ENCODE assay signal across 28 cellular contexts in the genomic region with DNA sequence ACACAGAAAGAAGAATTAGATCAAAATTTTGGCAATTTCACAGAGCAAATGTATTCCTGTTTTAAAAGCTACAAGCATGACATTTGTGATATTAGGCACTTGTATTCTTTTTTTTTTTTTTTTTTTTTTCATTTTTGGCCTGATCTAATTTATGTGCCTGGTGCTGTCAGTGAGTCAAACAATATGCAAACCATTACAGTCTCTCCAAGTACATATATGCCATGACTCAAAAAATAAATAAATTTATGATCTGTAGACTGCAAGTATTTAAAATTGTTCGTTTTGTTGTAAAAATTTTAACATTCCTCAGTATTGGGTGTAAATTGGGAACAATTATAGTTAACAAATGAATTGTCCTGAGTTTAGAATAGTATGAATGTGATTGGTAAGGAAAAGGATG. TPM values are rescaled to one million over a fixed set of nuclear protein-coding genes. Genes with fewer than 3 reads are reported as not detected.
"Had no signal": no experiment of that assay in that cellular context is flagged by ENCODE, and none has a peak within 500 bp of the region (broad histone marks: within the 10 kb centered on the region; RNA-seq: fewer than 3 reads in every experiment).

No MANE protein-coding gene starts in this region.

- H3K36me3 ChIP-seq: stomach, suprapubic skin, thoracic aorta, thyroid gland, tibial artery, tibial nerve, transverse colon, upper lobe of left lung, upper lobe of right lung, uterus, vagina had no signal

- H3K4me1 ChIP-seq: stomach, suprapubic skin, testis, thyroid gland, tibial artery, tibial nerve, transverse colon, upper lobe of left lung, upper lobe of right lung, uterus, vagina had no signal

- DNase-seq: stimulated activated CD4-positive, alpha-beta T cell treated with anti-CD3 and anti-CD28 coated beads, Interleukin-2, amount 100 ng/mL, for 48 hours; stimulated activated CD4-positive, alpha-beta T cell treated with anti-CD3 and anti-CD28 coated beads, Interleukin-4, amount 100 ng/mL, for 1 hour; stimulated activated CD4-positive, alpha-beta T cell treated with anti-CD3 and anti-CD28 coated beads, Interleukin-4, amount 100 ng/mL, for 24 hours; stimulated activated CD4-positive, alpha-beta T cell treated with anti-CD3 and anti-CD28 coated beads, Interleukin-4, amount 100 ng/mL, for 4 hours; stimulated activated CD8-positive, alpha-beta memory T cell treated with anti-CD3 and anti-CD28 coated beads, Interleukin-4, amount 100 ng/mL, for 48 hours; stimulated activated naive B cell treated with anti-CD40 and anti-IgM and Interleukin-4, amounts not matched to agents 10 μg/mL and 1 μg/mL and 100 μg/mL, for 72 hours; stimulated activated naive CD4-positive, alpha-beta T cell; stimulated activated naive CD4-positive, alpha-beta T cell treated with Interleukin-2 at 50 U/mL for 16 hours; stimulated activated naive CD8-positive, alpha-beta T cell treated with anti-CD3 and anti-CD28 coated beads, Interleukin-15, amount 100 ng/mL, for 72 hours; stimulated activated naive CD8-positive, alpha-beta T cell treated with anti-CD3 and anti-CD28 coated beads, Interleukin-15, Interleukin-2, amounts not matched to agents 100 U/mL and 50 U/mL, for 24 hours; stomach; substantia nigra; testis; thyroid gland; tibial artery; transverse colon; trophoblast cell; upper lobe of left lung; upper lobe of right lung; uterus had no signal

- H3K4me3 ChIP-seq: stomach, suprapubic skin, testis, thoracic aorta, thyroid gland, tibial artery, tibial nerve, transverse colon, upper lobe of left lung, upper lobe of right lung, uterus, vagina had no signal

- H3K9me3 ChIP-seq: stomach, suprapubic skin, testis, thoracic aorta, thyroid gland, tibial artery, tibial nerve, transverse colon, upper lobe of left lung, upper lobe of right lung, uterus, vagina had no signal

- H3K27me3 ChIP-seq: stomach, suprapubic skin, testis, thyroid gland, tibial artery, tibial nerve, transverse colon, upper lobe of left lung, upper lobe of right lung, uterus, vagina had no signal

- ATAC-seq: stimulated activated effector memory CD8-positive, alpha-beta T cell treated with anti-CD3 and anti-CD28 coated beads, Interleukin-12 subunit alpha, Interleukin-12 subunit beta, amount 100 ng/mL, for 72 hours; stimulated activated memory B cell treated with anti-CD40 and anti-IgM and Interleukin-4, amounts not matched to agents 10 μg/mL and 1 μg/mL and 100 μg/mL, for 72 hours; stimulated activated naive B cell treated with anti-CD40 and anti-IgM and Interleukin-4, amounts not matched to agents 10 μg/mL and 1 μg/mL and 100 μg/mL, for 72 hours; stimulated activated naive CD8-positive, alpha-beta T cell treated with anti-CD3 and anti-CD28 coated beads, Interleukin-15, amount 100 ng/mL, for 72 hours; stimulated activated naive CD8-positive, alpha-beta T cell treated with anti-CD3 and anti-CD28 coated beads, Interleukin-15, Interleukin-2, amounts not matched to agents 100 U/mL and 50 U/mL, for 24 hours; upper lobe of right lung had no signal

- H3K27ac ChIP-seq: stomach, suprapubic skin, testis, thoracic aorta, thyroid gland, tibial artery, tibial nerve, transverse colon, upper lobe of left lung, upper lobe of right lung, uterus, vagina had no signal

RNA-seq across cellular contexts. Expression of gene CDH9, which starts 51.4 kb away (rescaled TPM):
- total RNA-seq: subcutaneous adipose tissue, suprapubic skin, thoracic aorta, thyroid gland, tibial nerve, transverse colon, upper lobe of left lung, upper lobe of right lung, ureter, vagina had no signal
